ENCODE assay signal across 9 cellular contexts in the genomic region with DNA sequence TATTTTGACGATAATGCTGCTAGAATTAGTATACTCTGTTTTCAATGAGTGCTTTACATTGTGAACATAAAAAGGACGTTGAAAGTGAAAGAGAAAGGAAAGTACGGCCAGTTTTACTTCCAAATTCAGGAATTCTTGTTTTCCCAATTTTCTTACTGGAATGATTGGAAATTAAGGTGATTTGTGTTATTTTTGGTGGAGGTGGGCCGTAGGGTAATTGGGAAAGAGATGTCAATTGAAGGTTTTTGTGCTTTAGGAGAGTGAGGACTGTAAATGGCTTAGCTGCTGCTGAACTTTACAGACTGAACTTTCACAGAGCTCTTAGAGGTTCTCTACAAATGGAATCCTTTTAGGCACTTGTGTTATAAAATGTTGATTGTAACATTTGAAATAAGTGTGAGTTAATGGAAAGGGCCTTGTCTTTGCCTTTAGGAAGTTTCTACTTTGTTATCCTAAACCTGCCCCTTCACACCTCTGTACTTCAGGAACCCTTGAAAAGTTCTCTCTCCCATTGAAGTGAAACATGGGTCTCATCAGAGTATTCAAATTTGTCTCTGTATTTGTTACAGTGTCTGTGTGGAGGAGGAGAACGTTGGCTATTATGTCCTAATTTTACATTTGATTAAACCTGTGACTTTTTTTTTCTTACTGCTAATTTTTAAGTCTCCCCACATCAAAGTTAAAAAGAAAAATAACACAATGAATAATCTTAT.
A peak's percentile ranks its signal among the peaks of the same experiment; 100 is the strongest.
DNase-seq lines count a peak whose midpoint lies in the region; ATAC-seq and TF ChIP-seq lines count a peak whose summit lies in the region.
"Had no signal": no experiment of that assay in that cellular context is flagged by ENCODE, and none has a peak within 500 bp of the region (broad histone marks: within the 10 kb centered on the region; RNA-seq: fewer than 3 reads in every experiment).

No MANE protein-coding gene starts in this region.

- H3K9me3 ChIP-seq in heart right ventricle (no peaks in the 10 kb centered on the region), subcutaneous abdominal adipose tissue (ENCODE audit: control insufficient read depth in 5 of 5, low read length in 5 of 5) (no peaks in the 10 kb centered on the region)

- peak in 3 of 8 donors; percentile 21 to 36 (median 35) for ATAC-seq in heart right ventricle
- no peak for ATAC-seq in HG03095 (IDR thresholded peaks at IDR 0.05; ENCODE audit: unreplicated experiment)

- DNase-seq in DMS53 (lab: John Stamatoyannopoulos, UW): peak; percentile 15
- no peak for DNase-seq in DMS53 treated with DMSO at 0.1 percent for 48 hours (lab: John Stamatoyannopoulos, UW; ENCODE audit: unreplicated experiment)
- DNase-seq in activated CD4-positive, alpha-beta memory T cell treated with anti-CD3 and anti-CD28 coated beads for 36 hours: no peak
- DNase-seq in heart right ventricle: no peak
- no peak for DNase-seq in hippocampal formation (lab: John Stamatoyannopoulos, UW)
- DNase-seq in stimulated activated CD4-positive, alpha-beta T cell treated with anti-CD3 and anti-CD28 coated beads, Interleukin-4, amount 100 ng/mL, for 1 hour: no peak

- H3K4me1 ChIP-seq in heart right ventricle: peaks cover 0 to 52% (median 44%) of the 10 kb centered on the region in 9 donors
- H3K4me1 ChIP-seq in subcutaneous abdominal adipose tissue (ENCODE audit: control insufficient read depth in 5 of 5, insufficient read depth in 5 of 5, low read length in 5 of 5): peaks cover 0 to 35% (median 23%) of the 10 kb centered on the region in 5 donors

- H3K27me3 Mint-ChIP-seq in activated CD4-positive, alpha-beta memory T cell treated with anti-CD3 and anti-CD28 coated beads for 36 hours: no peaks in the 10 kb centered on the region

- H3K4me3 Mint-ChIP-seq in activated CD4-positive, alpha-beta memory T cell treated with anti-CD3 and anti-CD28 coated beads for 36 hours: peak overlapping the region; percentile 87

- H3K36me3 Mint-ChIP-seq in activated CD4-positive, alpha-beta memory T cell treated with anti-CD3 and anti-CD28 coated beads for 36 hours: no peaks in the 10 kb centered on the region

- POLR2A ChIA-PET in activated CD4-positive, alpha-beta memory T cell treated with anti-CD3 and anti-CD28 coated beads for 36 hours (lab: Charles Lee): no interaction called here

- no peaks in the 10 kb centered on the region for H3K9me3 Mint-ChIP-seq in activated CD4-positive, alpha-beta memory T cell treated with anti-CD3 and anti-CD28 coated beads for 36 hours

- no peak for TF ChIP-seq CTCF in heart right ventricle (IDR thresholded peaks at IDR 0.05)

- CTCF ChIA-PET in activated CD4-positive, alpha-beta memory T cell treated with anti-CD3 and anti-CD28 coated beads for 36 hours (lab: Charles Lee): interaction anchor here (0.6 to 4.2 kb wide), 22 partner anchors 9 to 633 kb away, joined by 3 to 38 read pairs (median 3); no protein-coding TSS in a partner anchor

- intact Hi-C loops in activated CD4-positive, alpha-beta memory T cell treated with anti-CD3 and anti-CD28 coated beads for 36 hours (cut with micrococcal nuclease): loop anchor here (1.0 to 5.0 kb wide), 3 partner anchors 21 to 151 kb away; no protein-coding TSS in a partner anchor
- intact Hi-C loops in heart right ventricle (cut with DNase I): loop anchor here in 9 of 10 donors (2.0 to 10.0 kb wide), 8 partner anchors 111 to 241 kb away; no protein-coding TSS in a partner anchor

- H3K4me3 ChIP-seq in heart right ventricle: peak overlapping the region in 9 of 10 donors; percentile 4 to 55 (median 46)
- peak overlapping the region; percentile 53 to 71 (median 61) for H3K4me3 ChIP-seq in subcutaneous abdominal adipose tissue (ENCODE audit: low read depth in 1 of 5, low read length in 5 of 5)

- H3K27ac ChIP-seq in heart right ventricle (peak overlapping the region in 9 of 10 donors; percentile 12 to 86 (median 57)), subcutaneous abdominal adipose tissue (ENCODE audit: low read depth, low read length) (peak overlapping the region; percentile 52)
- H3K27ac ChIP-seq: 22Rv1 had no signal

- peak overlapping the region; percentile 72 for H3K27ac Mint-ChIP-seq in activated CD4-positive, alpha-beta memory T cell treated with anti-CD3 and anti-CD28 coated beads for 36 hours

- no peaks in the 10 kb centered on the region for H3K27me3 ChIP-seq in heart right ventricle
- no peaks in the 10 kb centered on the region for H3K27me3 ChIP-seq in subcutaneous abdominal adipose tissue (ENCODE audit: control insufficient read depth in 5 of 5, insufficient read depth in 4 of 5, low read length in 5 of 5)

- H3K36me3 ChIP-seq in heart right ventricle (no peaks in the 10 kb centered on the region), subcutaneous abdominal adipose tissue (ENCODE audit: control insufficient read depth in 5 of 5, insufficient read depth in 5 of 5, low read length in 5 of 5) (no peaks in the 10 kb centered on the region)

- WGBS in heart right ventricle, 2 donors: 11 to 18% methylated on average over 5 of the region's 5 CpGs

- peak overlapping the region; percentile 72 to 83 (median 80) for H3K9ac ChIP-seq in subcutaneous abdominal adipose tissue (ENCODE audit: low read length in 5 of 5)

- H3K4me1 Mint-ChIP-seq in activated CD4-positive, alpha-beta memory T cell treated with anti-CD3 and anti-CD28 coated beads for 36 hours (ENCODE audit: low read depth): peaks cover 30% of the 10 kb centered on the region
